Comparison of ENCODE assay signal across 1 cellular context in the genomic region with DNA sequence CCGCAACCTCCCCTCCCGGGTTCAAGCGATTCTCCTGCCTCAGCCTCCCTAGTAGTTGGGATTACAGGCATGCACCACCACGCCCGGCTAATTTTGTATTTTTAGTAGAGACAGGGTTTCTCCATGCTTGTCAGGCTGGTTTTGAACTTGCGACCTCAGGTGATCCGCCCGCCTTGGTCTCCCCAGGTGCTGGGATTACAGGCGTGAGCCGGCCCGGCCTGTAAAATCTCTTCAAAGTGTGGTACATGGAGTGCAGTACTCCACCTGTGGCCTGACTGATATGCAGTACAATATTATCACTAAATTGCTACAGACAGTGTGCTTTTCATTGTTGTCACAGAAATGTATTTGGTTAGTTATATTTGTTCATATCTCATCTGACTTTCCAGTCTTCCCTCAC.
TF ChIP-seq lines count a peak whose summit lies in the region.
"Not testable (repeated sequence)": the region's sequence is repeated elsewhere in the genome, so short reads cannot be mapped to it uniquely, and the experiment has no call there.

No MANE protein-coding gene starts in this region.

TF ChIP-seq in K562, 482 proteins besides CTCF, POLR2A, EP300 and RAD21:
- 0 out of 2 replicates have a peak, but pooled peaks have one; percentile 4 for TF ChIP-seq TEAD4 (IDR thresholded peaks at IDR 0.05; ENCODE audit: low read length)
- not testable (repeated sequence) for TF ChIP-seq TEAD4 (CRISPR knock-in tag; IDR thresholded peaks at IDR 0.05; ENCODE audit: borderline replicate concordance)
